8 cellular contexts compared by ENCODE assay signal in genomic region chr20:44190197-44190852, GRCh38. TPM values are rescaled to one million over a fixed set of nuclear protein-coding genes. Genes with fewer than 3 reads are reported as not detected.
A peak's percentile ranks its signal among the peaks of the same experiment; 100 is the strongest.
DNase-seq lines count a peak whose midpoint lies in the region; TF ChIP-seq lines count a peak whose summit lies in the region.
"Not testable (repeated sequence)": the region's sequence is repeated elsewhere in the genome, so short reads cannot be mapped to it uniquely, and the experiment has no call there.

No MANE protein-coding gene starts in this region.

- H3K4me3 ChIP-seq in fibroblast of the aortic adventitia (ENCODE audit: low read depth, low read length); muscle layer of colon (ENCODE audit: low read depth in 1 of 2, low read length in 2 of 2); stomach: not testable (repeated sequence)

- TF ChIP-seq CTCF in fibroblast of the aortic adventitia (IDR thresholded peaks at IDR 0.05; ENCODE audit: insufficient read depth, low read length), result peak; percentile 83
- TF ChIP-seq CTCF in stomach (IDR thresholded peaks at IDR 0.05), result peak in 5 of 7 experiments; percentile 48 to 83 (median 69)

- H3K4me1 Mint-ChIP-seq in activated naive CD8-positive, alpha-beta T cell treated with anti-CD3 and anti-CD28 coated beads for 36 hours, result not testable (repeated sequence)

- DNase-seq in D341Med (ENCODE audit: low spot score) (peak; percentile 55), HS-27A (ENCODE audit: low read depth) (peak; percentile 72), NCI-H446 (lab: John Stamatoyannopoulos, UW) (peak; percentile 48 to 65), T-helper 2 cell (peak in 4 of 5 experiments; percentile 9 to 57 (median 20)), fibroblast of the aortic adventitia (ENCODE audit: low read depth) (peak; percentile 86), stomach (peak; percentile 43)
- peak; percentile 34 for DNase-seq in activated naive CD8-positive, alpha-beta T cell treated with anti-CD3 and anti-CD28 coated beads for 36 hours

- WGBS in stomach, 5 donors, result 21 to 27% (median 22%) methylated on average over 15 of the region's 15 CpGs

- H3K27me3 ChIP-seq in muscle layer of colon (ENCODE audit: control insufficient read depth in 1 of 2, insufficient read depth in 2 of 2, low read length in 2 of 2), result not testable (repeated sequence)
- peaks cover 0 to 20% (median 14%) of the 10 kb centered on the region in 3 donors for H3K27me3 ChIP-seq in stomach

- TF ChIP-seq EP300 in stomach (IDR thresholded peaks at IDR 0.05), result not testable (repeated sequence)

- not testable (repeated sequence) for H3K9me3 ChIP-seq in muscle layer of colon (ENCODE audit: low read length); stomach

- not testable (repeated sequence) for H3K4me3 Mint-ChIP-seq in activated naive CD8-positive, alpha-beta T cell treated with anti-CD3 and anti-CD28 coated beads for 36 hours

- H3K9me3 Mint-ChIP-seq in activated naive CD8-positive, alpha-beta T cell treated with anti-CD3 and anti-CD28 coated beads for 36 hours, result not testable (repeated sequence)

- intact Hi-C loops in stomach (cut with DNase I; ENCODE audit: low total_unique reads), result loop anchor here (5.0 kb wide), 1 partner anchor 73 kb away; no protein-coding TSS in a partner anchor

- H3K27ac ChIP-seq in muscle layer of colon (ENCODE audit: low read depth, low read length), result peak overlapping the region; percentile 3
- not testable (repeated sequence) for H3K27ac ChIP-seq in stomach

- H3K27me3 Mint-ChIP-seq in activated naive CD8-positive, alpha-beta T cell treated with anti-CD3 and anti-CD28 coated beads for 36 hours, result peaks cover 30% of the 10 kb centered on the region

- TF ChIP-seq POLR2A in stomach (IDR thresholded peaks at IDR 0.05), result not testable (repeated sequence)

- H3K36me3 Mint-ChIP-seq in activated naive CD8-positive, alpha-beta T cell treated with anti-CD3 and anti-CD28 coated beads for 36 hours, result not testable (repeated sequence)

- peaks cover 28% of the 10 kb centered on the region for H3K4me1 ChIP-seq in muscle layer of colon (ENCODE audit: insufficient read depth, low read length)
- H3K4me1 ChIP-seq in stomach, result peaks cover 6 to 38% (median 24%) of the 10 kb centered on the region in 4 donors

- H3K9ac ChIP-seq in muscle layer of colon (ENCODE audit: low read length), result not testable (repeated sequence)

- H3K27ac Mint-ChIP-seq in activated naive CD8-positive, alpha-beta T cell treated with anti-CD3 and anti-CD28 coated beads for 36 hours, result not testable (repeated sequence)

- H3K36me3 ChIP-seq in muscle layer of colon (ENCODE audit: insufficient read depth, low read length); stomach: not testable (repeated sequence)

RNA-seq across cellular contexts. Expression of gene JPH2, which starts 3.3 kb away (rescaled TPM):
- under 1 TPM; 0.12 to 0.14 TPM for total RNA-seq in activated naive CD8-positive, alpha-beta T cell treated with anti-CD3 and anti-CD28 coated beads for 36 hours
- under 0.01 and 0.82 TPM in 2 replicates for total RNA-seq in fibroblast of the aortic adventitia (ENCODE audit: low replicate concordance)
- total RNA-seq in stomach, result 10 to 100 TPM in 4 of 5 donors, 1 to 10 TPM in 1; 7.6 to 51.9 (median 38.9) TPM
- 1 to 10 TPM in 2 of 3 donors, under 1 TPM in 1; 0.15 to 9.1 (median 1.1) TPM for polyA plus RNA-seq in stomach

RNA-seq across cellular contexts. Expression of gene OSER1, which starts 20.2 kb away (rescaled TPM):
- total RNA-seq in activated naive CD8-positive, alpha-beta T cell treated with anti-CD3 and anti-CD28 coated beads for 36 hours, result 10 to 100 TPM; 25.5 to 26.4 TPM
- total RNA-seq in fibroblast of the aortic adventitia (ENCODE audit: low replicate concordance) (12.6 and 45.1 TPM in 2 replicates), stomach (10 to 100 TPM in 4 of 5 donors, 1 to 10 TPM in 1; 7.8 to 87.5 (median 31.9) TPM)
- 10 to 100 TPM; 22.9 to 33.5 (median 30.9) TPM for polyA plus RNA-seq in stomach

RNA-seq across cellular contexts. Expression of gene GDAP1L1, which starts 56.8 kb away (rescaled TPM):
- total RNA-seq in activated naive CD8-positive, alpha-beta T cell treated with anti-CD3 and anti-CD28 coated beads for 36 hours, result under 1 TPM in 1 of 2 experiments, not detected in 1; 0.12 TPM
- 0.18 and 0.90 TPM in 2 replicates for total RNA-seq in fibroblast of the aortic adventitia (ENCODE audit: low replicate concordance)
- 1 to 10 TPM in 1 of 5 donors, under 1 TPM in 1, not detected in 3; 0.29 to 1.5 TPM for total RNA-seq in stomach
- polyA plus RNA-seq in stomach, result 1 to 10 TPM in 1 of 3 donors, under 1 TPM in 2; 0.25 to 1.1 (median 0.61) TPM

Comparison
In these comparisons a context has a peak if more than half of its experiments do, and no peak if none do; other contexts are left out.
1. DNase-seq: peak in every context shown above with its lines; median percentile 86 in fibroblast of the aortic adventitia; 72 in HS-27A; 56 in NCI-H446; 55 in D341Med; 43 in stomach; 34 in activated naive CD8-positive, alpha-beta T cell treated with anti-CD3 and anti-CD28 coated beads for 36 hours; 20 in T-helper 2 cell.